Comparison of ENCODE assay signal across 1 cellular context in the genomic region with DNA sequence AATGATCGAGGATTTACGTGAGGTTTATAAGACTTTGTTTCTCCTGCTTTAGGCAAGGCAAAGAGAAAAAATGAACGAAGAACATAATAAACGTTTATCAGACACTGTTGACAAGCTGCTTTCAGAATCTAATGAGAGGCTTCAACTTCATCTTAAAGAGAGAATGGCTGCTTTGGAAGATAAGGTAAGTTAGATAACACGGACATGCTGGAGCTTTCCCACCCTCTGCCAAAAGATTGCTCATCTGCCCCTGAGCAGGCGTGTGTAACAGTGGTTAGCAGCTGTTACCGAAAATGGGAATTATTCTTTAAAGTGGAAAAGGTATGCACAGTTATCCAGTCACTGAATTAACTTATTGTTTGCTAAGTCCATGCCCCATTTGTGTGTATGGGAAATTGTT.
TF ChIP-seq lines count a peak whose summit lies in the region.

No MANE protein-coding gene starts in this region.

TF ChIP-seq in GM23338, 12 proteins besides CTCF, POLR2A, EP300 and RAD21 (continued from another document):
- TF ChIP-seq, protein P1, sequence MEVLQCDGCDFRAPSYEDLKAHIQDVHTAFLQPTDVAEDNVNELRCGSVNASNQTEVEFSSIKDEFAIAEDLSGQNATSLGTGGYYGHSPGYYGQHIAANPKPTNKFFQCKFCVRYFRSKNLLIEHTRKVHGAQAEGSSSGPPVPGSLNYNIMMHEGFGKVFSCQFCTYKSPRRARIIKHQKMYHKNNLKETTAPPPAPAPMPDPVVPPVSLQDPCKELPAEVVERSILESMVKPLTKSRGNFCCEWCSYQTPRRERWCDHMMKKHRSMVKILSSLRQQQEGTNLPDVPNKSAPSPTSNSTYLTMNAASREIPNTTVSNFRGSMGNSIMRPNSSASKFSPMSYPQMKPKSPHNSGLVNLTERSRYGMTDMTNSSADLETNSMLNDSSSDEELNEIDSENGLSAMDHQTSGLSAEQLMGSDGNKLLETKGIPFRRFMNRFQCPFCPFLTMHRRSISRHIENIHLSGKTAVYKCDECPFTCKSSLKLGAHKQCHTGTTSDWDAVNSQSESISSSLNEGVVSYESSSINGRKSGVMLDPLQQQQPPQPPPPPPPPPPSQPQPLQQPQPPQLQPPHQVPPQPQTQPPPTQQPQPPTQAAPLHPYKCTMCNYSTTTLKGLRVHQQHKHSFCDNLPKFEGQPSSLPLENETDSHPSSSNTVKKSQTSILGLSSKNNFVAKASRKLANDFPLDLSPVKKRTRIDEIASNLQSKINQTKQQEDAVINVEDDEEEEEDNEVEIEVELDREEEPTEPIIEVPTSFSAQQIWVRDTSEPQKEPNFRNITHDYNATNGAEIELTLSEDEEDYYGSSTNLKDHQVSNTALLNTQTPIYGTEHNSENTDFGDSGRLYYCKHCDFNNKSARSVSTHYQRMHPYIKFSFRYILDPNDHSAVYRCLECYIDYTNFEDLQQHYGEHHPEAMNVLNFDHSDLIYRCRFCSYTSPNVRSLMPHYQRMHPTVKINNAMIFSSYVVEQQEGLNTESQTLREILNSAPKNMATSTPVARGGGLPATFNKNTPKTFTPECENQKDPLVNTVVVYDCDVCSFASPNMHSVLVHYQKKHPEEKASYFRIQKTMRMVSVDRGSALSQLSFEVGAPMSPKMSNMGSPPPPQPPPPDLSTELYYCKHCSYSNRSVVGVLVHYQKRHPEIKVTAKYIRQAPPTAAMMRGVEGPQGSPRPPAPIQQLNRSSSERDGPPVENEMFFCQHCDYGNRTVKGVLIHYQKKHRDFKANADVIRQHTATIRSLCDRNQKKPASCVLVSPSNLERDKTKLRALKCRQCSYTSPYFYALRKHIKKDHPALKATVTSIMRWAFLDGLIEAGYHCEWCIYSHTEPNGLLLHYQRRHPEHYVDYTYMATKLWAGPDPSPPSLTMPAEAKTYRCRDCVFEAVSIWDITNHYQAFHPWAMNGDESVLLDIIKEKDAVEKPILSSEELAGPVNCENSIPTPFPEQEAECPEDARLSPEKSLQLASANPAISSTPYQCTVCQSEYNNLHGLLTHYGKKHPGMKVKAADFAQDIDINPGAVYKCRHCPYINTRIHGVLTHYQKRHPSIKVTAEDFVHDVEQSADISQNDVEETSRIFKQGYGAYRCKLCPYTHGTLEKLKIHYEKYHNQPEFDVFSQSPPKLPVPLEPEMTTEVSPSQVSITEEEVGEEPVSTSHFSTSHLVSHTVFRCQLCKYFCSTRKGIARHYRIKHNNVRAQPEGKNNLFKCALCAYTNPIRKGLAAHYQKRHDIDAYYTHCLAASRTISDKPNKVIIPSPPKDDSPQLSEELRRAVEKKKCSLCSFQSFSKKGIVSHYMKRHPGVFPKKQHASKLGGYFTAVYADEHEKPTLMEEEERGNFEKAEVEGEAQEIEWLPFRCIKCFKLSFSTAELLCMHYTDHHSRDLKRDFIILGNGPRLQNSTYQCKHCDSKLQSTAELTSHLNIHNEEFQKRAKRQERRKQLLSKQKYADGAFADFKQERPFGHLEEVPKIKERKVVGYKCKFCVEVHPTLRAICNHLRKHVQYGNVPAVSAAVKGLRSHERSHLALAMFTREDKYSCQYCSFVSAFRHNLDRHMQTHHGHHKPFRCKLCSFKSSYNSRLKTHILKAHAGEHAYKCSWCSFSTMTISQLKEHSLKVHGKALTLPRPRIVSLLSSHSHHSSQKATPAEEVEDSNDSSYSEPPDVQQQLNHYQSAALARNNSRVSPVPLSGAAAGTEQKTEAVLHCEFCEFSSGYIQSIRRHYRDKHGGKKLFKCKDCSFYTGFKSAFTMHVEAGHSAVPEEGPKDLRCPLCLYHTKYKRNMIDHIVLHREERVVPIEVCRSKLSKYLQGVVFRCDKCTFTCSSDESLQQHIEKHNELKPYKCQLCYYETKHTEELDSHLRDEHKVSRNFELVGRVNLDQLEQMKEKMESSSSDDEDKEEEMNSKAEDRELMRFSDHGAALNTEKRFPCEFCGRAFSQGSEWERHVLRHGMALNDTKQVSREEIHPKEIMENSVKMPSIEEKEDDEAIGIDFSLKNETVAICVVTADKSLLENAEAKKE (CRISPR knock-in tag; IDR thresholded peaks at IDR 0.05): no peak
- no peak for TF ChIP-seq STAT1 (IDR thresholded peaks at IDR 0.05; ENCODE audit: unreplicated experiment)
- no peak for TF ChIP-seq ZNF114 (CRISPR knock-in tag; IDR thresholded peaks at IDR 0.05)
